In genomic region chr19:44113784-44114390, GRCh38 we compare ENCODE assay signal across 8 cellular contexts. TPM values are rescaled to one million over a fixed set of nuclear protein-coding genes. Genes with fewer than 3 reads are reported as not detected.
DNase-seq lines count a peak whose midpoint lies in the region; ATAC-seq lines count a peak whose summit lies in the region.

No MANE protein-coding gene starts in this region.

- H3K27ac Mint-ChIP-seq in IgD-negative memory B cell = peak overlapping the region; percentile 8 to 91 (median 8)

- no peaks in the 10 kb centered on the region for H3K27me3 Mint-ChIP-seq in IgD-negative memory B cell

- peaks cover 10 to 21% (median 19%) of the 10 kb centered on the region in 5 donors for H3K36me3 ChIP-seq in subcutaneous abdominal adipose tissue (ENCODE audit: control insufficient read depth in 5 of 5, insufficient read depth in 5 of 5, low read length in 5 of 5)

- peak; percentile 44 for DNase-seq in NCI-H82 (lab: John Stamatoyannopoulos, UW)
- DNase-seq in NCI-H82 treated with DMSO at 0.1 percent for 48 hours (lab: John Stamatoyannopoulos, UW; ENCODE audit: unreplicated experiment) = no peak
- DNase-seq in iPS-NIHi7 (ENCODE audit: extremely low spot score) = peak; percentile 15
- no peak for DNase-seq in mucosa of gallbladder (ENCODE audit: low spot score)

- peaks cover 0 to 17% (median 9%) of the 10 kb centered on the region in 3 donors for H3K9me3 Mint-ChIP-seq in IgD-negative memory B cell

- peak overlapping the region; percentile 91 to 98 (median 94) for H3K4me3 ChIP-seq in subcutaneous abdominal adipose tissue (ENCODE audit: low read depth in 1 of 5, low read length in 5 of 5)

- H3K4me1 ChIP-seq in subcutaneous abdominal adipose tissue (ENCODE audit: control insufficient read depth in 5 of 5, insufficient read depth in 5 of 5, low read length in 5 of 5) = peaks cover 0 to 26% (median 18%) of the 10 kb centered on the region in 5 donors

- no peak for ATAC-seq in GM18517 (IDR thresholded peaks at IDR 0.05; ENCODE audit: unreplicated experiment)

- peak overlapping the region; percentile 85 to 96 (median 92) for H3K9ac ChIP-seq in subcutaneous abdominal adipose tissue (ENCODE audit: low read length in 5 of 5)

- peaks cover 21% of the 10 kb centered on the region for H3K36me3 Mint-ChIP-seq in IgD-negative memory B cell

- peak overlapping the region; percentile 79 for H3K27ac ChIP-seq in angular gyrus (ENCODE audit: low read depth, low read length)
- peak overlapping the region; percentile 75 for H3K27ac ChIP-seq in subcutaneous abdominal adipose tissue (ENCODE audit: low read depth, low read length)

- H3K9me3 ChIP-seq in subcutaneous abdominal adipose tissue (ENCODE audit: control insufficient read depth in 5 of 5, low read length in 5 of 5) = peaks cover 10 to 25% (median 21%) of the 10 kb centered on the region in 5 donors

- H3K27me3 ChIP-seq in subcutaneous abdominal adipose tissue (ENCODE audit: control insufficient read depth in 5 of 5, insufficient read depth in 4 of 5, low read length in 5 of 5) = no peaks in the 10 kb centered on the region

- H3K4me1 Mint-ChIP-seq in IgD-negative memory B cell = peaks cover 14 to 17% (median 15%) of the 10 kb centered on the region in 3 donors

- peak overlapping the region; percentile 97 to 99 (median 98) for H3K4me3 Mint-ChIP-seq in IgD-negative memory B cell

RNA-seq across cellular contexts. Expression of gene ZNF225, which starts 0.7 kb away (rescaled TPM):
- 1.9 TPM for polyA plus RNA-seq in IgD-negative memory B cell
- 6.3 TPM for total RNA-seq in mucosa of gallbladder

RNA-seq across cellular contexts. Expression of gene ZNF224, which starts 19.7 kb away (rescaled TPM):
- 12.4 TPM for polyA plus RNA-seq in IgD-negative memory B cell
- total RNA-seq in mucosa of gallbladder = 32.8 TPM

RNA-seq across cellular contexts. Expression of gene ZNF234, which starts 27.5 kb away (rescaled TPM):
- polyA plus RNA-seq in IgD-negative memory B cell = 8.6 TPM
- total RNA-seq in mucosa of gallbladder = 11.3 TPM

RNA-seq across cellular contexts. Expression of gene ZNF284, which starts 41.9 kb away (rescaled TPM):
- polyA plus RNA-seq in IgD-negative memory B cell = 0.69 TPM
- total RNA-seq in mucosa of gallbladder = 3.7 TPM

RNA-seq across cellular contexts. Expression of gene ZNF226, which starts 51.0 kb away (rescaled TPM):
- polyA plus RNA-seq in IgD-negative memory B cell = 24.2 TPM
- 28.7 TPM for total RNA-seq in mucosa of gallbladder

Comparison
In these comparisons a context has a peak if more than half of its experiments do, and no peak if none do; other contexts are left out.
1. DNase-seq: peak in NCI-H82 (single experiment) and iPS-NIHi7 (single experiment); none in NCI-H82 treated with DMSO at 0.1 percent for 48 hours (single experiment) and mucosa of gallbladder (single experiment).